9 cellular contexts compared by ENCODE assay signal in genomic region chr17:41304091-41304490, GRCh38. TPM values are rescaled to one million over a fixed set of nuclear protein-coding genes. Genes with fewer than 3 reads are reported as not detected.
"Had no signal": no experiment of that assay in that cellular context is flagged by ENCODE, and none has a peak within 500 bp of the region (broad histone marks: within the 10 kb centered on the region; RNA-seq: fewer than 3 reads in every experiment).

No MANE protein-coding gene starts in this region.

- H3K4me3 ChIP-seq: GM23338 had no signal

- H3K4me2 ChIP-seq: GM23338 had no signal

- H3K27ac Mint-ChIP-seq: GM23338 had no signal

- H3K36me3 Mint-ChIP-seq: IgD-negative memory B cell had no signal

- H2AFZ ChIP-seq: GM23338 had no signal

- ATAC-seq: GM23338, HepG2 had no signal

- H3K9me3 Mint-ChIP-seq: GM23338, H9 had no signal

- DNase-seq: H9, HCEC 1CT, KBM-7 had no signal

- H3K27ac ChIP-seq: HL-60 had no signal

- H3K4me1 Mint-ChIP-seq: GM23338 had no signal

- H3K4me3 Mint-ChIP-seq: GM23338, H9 had no signal

RNA-seq across cellular contexts. Expression of gene KRTAP29-1, which starts 1.4 kb away (rescaled TPM):
- total RNA-seq: GM23338, H1, H9, HepG2, HT1080 had no signal

RNA-seq across cellular contexts. Expression of gene KRTAP16-1, which starts 5.0 kb away (rescaled TPM):
- total RNA-seq: GM23338, H1, H9, HepG2, HT1080 had no signal

RNA-seq across cellular contexts. Expression of gene KRTAP17-1, which starts 11.4 kb away (rescaled TPM):
- total RNA-seq: GM23338, H1, H9, HepG2, HT1080 had no signal

RNA-seq across cellular contexts. Expression of gene KRTAP9-7, which starts 28.6 kb away (rescaled TPM):
- total RNA-seq: GM23338, H1, H9, HepG2, HT1080 had no signal

RNA-seq across cellular contexts. Expression of gene KRTAP9-6, which starts 38.9 kb away (rescaled TPM):
- total RNA-seq: GM23338, H1, H9, HepG2, HT1080 had no signal
